ENCODE assay signal across 11 cellular contexts in genomic region chr17:49342575-49342936, GRCh38. TPM values are rescaled to one million over a fixed set of nuclear protein-coding genes. Genes with fewer than 3 reads are reported as not detected.
DNase-seq lines count a peak whose midpoint lies in the region; ATAC-seq and TF ChIP-seq lines count a peak whose summit lies in the region.
"Had no signal": no experiment of that assay in that cellular context is flagged by ENCODE, and none has a peak within 500 bp of the region (broad histone marks: within the 10 kb centered on the region; RNA-seq: fewer than 3 reads in every experiment).

No MANE protein-coding gene starts in this region.

- no peak overlapping the region for H2BK5ac ChIP-seq in trophoblast cell (ENCODE audit: low read depth, low read length, poor library complexity)

- H2AFZ ChIP-seq in trophoblast cell (ENCODE audit: insufficient read depth, low read length, poor library complexity) = no peak overlapping the region

- no peak overlapping the region for H2BK120ac ChIP-seq in trophoblast cell (ENCODE audit: insufficient read depth, low read length, poor library complexity)

- no peak for TF ChIP-seq CTCF in BJ (IDR thresholded peaks at IDR 0.05; ENCODE audit: insufficient read depth, low read depth, low read length)
- TF ChIP-seq CTCF in colonic mucosa (IDR thresholded peaks at IDR 0.05) = no peak

- H3K79me2 ChIP-seq in trophoblast cell (ENCODE audit: control insufficient read depth, insufficient read depth, low read length, poor library complexity) = peaks cover 2% of the 10 kb centered on the region

- H3K36me3 ChIP-seq in BJ (ENCODE audit: control insufficient read depth, insufficient read depth, low read length) (no peaks in the 10 kb centered on the region), colonic mucosa (no peaks in the 10 kb centered on the region), trophoblast cell (ENCODE audit: control insufficient read depth in 1 of 2, insufficient read depth in 2 of 2, low read length in 2 of 2) (no peaks in the 10 kb centered on the region)
- H3K36me3 ChIP-seq: esophagus muscularis mucosa, neutrophil had no signal

- no peak overlapping the region for H2AK5ac ChIP-seq in trophoblast cell (ENCODE audit: low read length)

- ATAC-seq in GM19023 (IDR thresholded peaks at IDR 0.05; ENCODE audit: unreplicated experiment) (peak; percentile 36), HG03571 (IDR thresholded peaks at IDR 0.05; ENCODE audit: unreplicated experiment) (peak; percentile 31), HG02840 (IDR thresholded peaks at IDR 0.05; ENCODE audit: low FRiP score, unreplicated experiment) (no peak)

- H3K4me2 ChIP-seq in trophoblast cell (ENCODE audit: low read length) = no peak overlapping the region

- no CpG with 5 or more reads among the region's 1 CpG for WGBS in trophoblast cell (ENCODE audit: extremely low coverage, insufficient coverage, insufficient read length)

- DNase-seq in BJ (ENCODE audit: low read depth) = no peak
- no peak for DNase-seq in colonic mucosa
- DNase-seq in NCI-H1417 (lab: John Stamatoyannopoulos, UW) = no peak
- DNase-seq in trophoblast cell = no peak
- no peak for DNase-seq in NCI-H2196 treated with DMSO at 0.1 percent for 48 hours (lab: John Stamatoyannopoulos, UW; ENCODE audit: unreplicated experiment)
- DNase-seq: DMS153 had no signal

- H3K4ac ChIP-seq in trophoblast cell (ENCODE audit: low read depth, low read length) = no peak overlapping the region

- no peak overlapping the region for H3K23ac ChIP-seq in trophoblast cell (ENCODE audit: low read length)

- H4K8ac ChIP-seq in trophoblast cell (ENCODE audit: low read depth, low read length) = no peak overlapping the region

- intact Hi-C loops in colonic mucosa (cut with DNase I) = no loop called here

- CTCF ChIA-PET in BJ (lab: Yijun Ruan, JAX) = interaction anchor here (0.6 to 1.4 kb wide), 8 partner anchors 10 to 116 kb away, joined by 3 to 4 read pairs (median 3); no protein-coding TSS in a partner anchor

- no peak overlapping the region for H4K91ac ChIP-seq in trophoblast cell (ENCODE audit: low read depth, low read length)

- H3K27me3 ChIP-seq in BJ (ENCODE audit: control insufficient read depth, insufficient read depth, low read length) (no peaks in the 10 kb centered on the region), colonic mucosa (no peaks in the 10 kb centered on the region), trophoblast cell (ENCODE audit: insufficient read depth, low read length) (no peaks in the 10 kb centered on the region)
- H3K27me3 ChIP-seq: esophagus muscularis mucosa, neutrophil had no signal

- H3K18ac ChIP-seq in trophoblast cell (ENCODE audit: low read length) = no peak overlapping the region

- POLR2A ChIA-PET in BJ (lab: Charles Lee) = no interaction called here

- H3K14ac ChIP-seq in trophoblast cell (ENCODE audit: low read length) = no peak overlapping the region

- H3K4me3 ChIP-seq in BJ (ENCODE audit: low read depth, low read length) (0 out of 2 replicates have a peak overlapping the region, but pooled peaks have one; percentile 13), colonic mucosa (no peak overlapping the region), trophoblast cell (ENCODE audit: low read depth, low read length) (no peak overlapping the region)
- H3K4me3 ChIP-seq: esophagus muscularis mucosa had no signal

- no peaks in the 10 kb centered on the region for H3K79me1 ChIP-seq in trophoblast cell (ENCODE audit: low read length)

- H3K4me1 ChIP-seq in colonic mucosa (peaks cover 2% of the 10 kb centered on the region), trophoblast cell (ENCODE audit: control insufficient read depth in 1 of 2, insufficient read depth in 2 of 2, low read length in 2 of 2) (no peaks in the 10 kb centered on the region)

- peak overlapping the region; percentile 44 for H3K27ac ChIP-seq in colonic mucosa
- no peak overlapping the region for H3K27ac ChIP-seq in trophoblast cell (ENCODE audit: low read depth, low read length)
- H3K27ac ChIP-seq: esophagus muscularis mucosa, neutrophil had no signal

- no peak overlapping the region for H3K9ac ChIP-seq in colonic mucosa (ENCODE audit: low read depth in 2 of 2, low read length in 2 of 2)
- no peak overlapping the region for H3K9ac ChIP-seq in trophoblast cell (ENCODE audit: low read length)

- H3K9me3 ChIP-seq in colonic mucosa (no peaks in the 10 kb centered on the region), trophoblast cell (ENCODE audit: insufficient read depth, low read depth, low read length) (no peaks in the 10 kb centered on the region)
- H3K9me3 ChIP-seq: esophagus muscularis mucosa, neutrophil had no signal

- H4K12ac ChIP-seq in trophoblast cell (ENCODE audit: low read depth, low read length) = no peak overlapping the region

- H2BK12ac ChIP-seq in trophoblast cell (ENCODE audit: low read length) = no peak overlapping the region

RNA-seq across cellular contexts. Expression of gene ZNF652, which starts 19.5 kb away (rescaled TPM):
- polyA plus RNA-seq in BJ (2011; rRNA removed) = 5.3 and 7.2 TPM in 2 replicates
- 22.0 and 23.1 TPM in 2 replicates for polyA minus RNA-seq in BJ (2011; rRNA and poly(A)+ RNA removed)
- total RNA-seq in colonic mucosa = 10 to 100 TPM; 38.1 to 62.5 TPM
- polyA plus RNA-seq in trophoblast cell (2013) = 16.8 and 16.9 TPM in 2 replicates
